Comparison of ENCODE assay signal across 22 cellular contexts in genomic region chr3:170752571-170753155, GRCh38.
DNase-seq lines count a peak whose midpoint lies in the region; ATAC-seq, FAIRE-seq and TF ChIP-seq lines count a peak whose summit lies in the region.
"Had no signal": no experiment of that assay in that cellular context is flagged by ENCODE, and none has a peak within 500 bp of the region (broad histone marks: within the 10 kb centered on the region; RNA-seq: fewer than 3 reads in every experiment).

No MANE protein-coding gene starts in this region.

- H3K4me3 Mint-ChIP-seq in natural killer cell: no peak overlapping the region
- H3K4me3 Mint-ChIP-seq: activated naive CD8-positive, alpha-beta T cell treated with anti-CD3 and anti-CD28 coated beads, Interleukin-2, amount 10 ng/mL, durations not matched to agents 7 days and 5 days; naive B cell had no signal

- peaks cover 43% of the 10 kb centered on the region for H3K4me1 ChIP-seq in PC-3 (ENCODE audit: insufficient read depth, low read length)
- peaks cover 46% of the 10 kb centered on the region for H3K4me1 ChIP-seq in keratinocyte (ENCODE audit: control insufficient read depth, extremely low read depth, insufficient read depth, low read length)
- peaks cover 0 to 56% (median 37%) of the 10 kb centered on the region in 4 donors for H3K4me1 ChIP-seq in tibial artery
- peaks cover 2 to 26% (median 15%) of the 10 kb centered on the region in 9 donors for H3K4me1 ChIP-seq in heart right ventricle

- H3K9me3 Mint-ChIP-seq in natural killer cell: no peaks in the 10 kb centered on the region
- H3K9me3 Mint-ChIP-seq: activated naive CD8-positive, alpha-beta T cell treated with anti-CD3 and anti-CD28 coated beads, Interleukin-2, amount 10 ng/mL, durations not matched to agents 7 days and 5 days had no signal

- H3K36me3 ChIP-seq in PC-3 (ENCODE audit: low read depth, low read length) (no peaks in the 10 kb centered on the region), brain microvascular endothelial cell (replicated peaks) (no peaks in the 10 kb centered on the region), keratinocyte (ENCODE audit: control insufficient read depth in 2 of 2, extremely low read depth in 1 of 2, insufficient read depth in 2 of 2, low read length in 2 of 2) (no peaks in the 10 kb centered on the region), tibial artery (no peaks in the 10 kb centered on the region), heart right ventricle (no peaks in the 10 kb centered on the region)
- H3K36me3 ChIP-seq: BLaER1, esophagus squamous epithelium, lower lobe of right lung, pancreas, stomach had no signal

- H3K79me2 ChIP-seq in PC-3 (ENCODE audit: low read length) (no peaks in the 10 kb centered on the region), keratinocyte (ENCODE audit: control insufficient read depth, insufficient read depth, low read length) (no peaks in the 10 kb centered on the region)

- H3K9me1 ChIP-seq in keratinocyte (ENCODE audit: control insufficient read depth, extremely low read depth, insufficient read depth, low read length): no peaks in the 10 kb centered on the region

- no peaks in the 10 kb centered on the region for H3K4me1 Mint-ChIP-seq in natural killer cell
- H3K4me1 Mint-ChIP-seq: activated naive CD8-positive, alpha-beta T cell treated with anti-CD3 and anti-CD28 coated beads, Interleukin-2, amount 10 ng/mL, durations not matched to agents 7 days and 5 days; naive B cell had no signal

- ATAC-seq in PC-3 (no peak), natural killer cell (no peak), heart right ventricle (no peak), Right ventricle myocardium superior (ENCODE audit: poor library complexity) (no peak)

- no peak overlapping the region for H2AFZ ChIP-seq in PC-3 (ENCODE audit: low read length)
- H2AFZ ChIP-seq in keratinocyte (ENCODE audit: control insufficient read depth, low read length): no peak overlapping the region

- dilution Hi-C loops in keratinocyte (cut with MboI; ENCODE audit: extremely low pct_ligation_motif_present, low sequenced_read_pairs): no loop called here

- TF ChIP-seq CTCF in PC-3 (conservative IDR thresholded peaks at IDR 0.05; ENCODE audit: low read depth, low read length): no peak
- no peak for TF ChIP-seq CTCF in brain microvascular endothelial cell (IDR thresholded peaks at IDR 0.05; ENCODE audit: low read depth, low read length, missing control alignments)
- no peak for TF ChIP-seq CTCF in keratinocyte (optimal IDR thresholded peaks at IDR 0.05 in 1 of 3, IDR thresholded peaks at IDR 0.05 in 1 of 3, conservative IDR thresholded peaks at IDR 0.05 in 1 of 3; ENCODE audit: extremely low read depth in 1 of 3, insufficient read depth in 2 of 3, low read length in 3 of 3)
- TF ChIP-seq CTCF in tibial artery (IDR thresholded peaks at IDR 0.05): no peak
- TF ChIP-seq CTCF in natural killer cell (IDR thresholded peaks at IDR 0.05): no peak
- no peak for TF ChIP-seq CTCF in heart right ventricle (IDR thresholded peaks at IDR 0.05)

- H4K20me1 ChIP-seq in PC-3 (ENCODE audit: low read length): no peaks in the 10 kb centered on the region
- no peaks in the 10 kb centered on the region for H4K20me1 ChIP-seq in keratinocyte (ENCODE audit: control insufficient read depth, extremely low read depth, insufficient read depth, low read length)
- H4K20me1 ChIP-seq: BLaER1 had no signal

- 88 to 90% methylated on average over 6 of the region's 6 CpGs for WGBS in heart right ventricle, 2 donors

- FAIRE-seq in keratinocyte (lab: Jason Lieb, UNC): peak; percentile 34
- FAIRE-seq: pancreas had no signal

- peak overlapping the region; percentile 47 for H3K4me2 ChIP-seq in PC-3 (ENCODE audit: low read length)
- peak overlapping the region; percentile 47 for H3K4me2 ChIP-seq in keratinocyte (ENCODE audit: control insufficient read depth, extremely low read depth, insufficient read depth, low read depth, low read length)

- POLR2A ChIA-PET in PC-3 (lab: Charles Lee; ENCODE audit: unreplicated experiment): no interaction called here

- H3F3A ChIP-seq in PC-3 (ENCODE audit: low read length, unreplicated experiment): peaks cover 10% of the 10 kb centered on the region

- H3K9me3 ChIP-seq in PC-3 (ENCODE audit: low read length) (no peaks in the 10 kb centered on the region), keratinocyte (ENCODE audit: control insufficient read depth, low read depth, low read length) (no peaks in the 10 kb centered on the region), tibial artery (no peaks in the 10 kb centered on the region), heart right ventricle (no peaks in the 10 kb centered on the region)
- H3K9me3 ChIP-seq: BLaER1, esophagus squamous epithelium, lower lobe of right lung, pancreas, stomach had no signal

- H3K36me3 Mint-ChIP-seq in natural killer cell: no peaks in the 10 kb centered on the region
- H3K36me3 Mint-ChIP-seq: activated naive CD8-positive, alpha-beta T cell treated with anti-CD3 and anti-CD28 coated beads, Interleukin-2, amount 10 ng/mL, durations not matched to agents 7 days and 5 days; naive B cell had no signal

- intact Hi-C loops in PC-3 (cut with micrococcal nuclease) (no loop called here), tibial artery (cut with DNase I; ENCODE audit: low total_unique reads) (no loop called here), natural killer cell (cut with micrococcal nuclease) (no loop called here), heart right ventricle (cut with DNase I) (no loop called here), Right ventricle myocardium superior (cut with DNase I) (no loop called here)

- peaks cover 37 to 73% of the 10 kb centered on the region in 2 donors for H3K27me3 Mint-ChIP-seq in natural killer cell (ENCODE audit: low read depth in 2 of 2)

- DNase-seq in PC-3 (no peak), brain microvascular endothelial cell (no peak), keratinocyte (ENCODE audit: low read depth, low spot score) (no peak), tibial artery (no peak), iPS-NIHi7 (ENCODE audit: extremely low spot score) (no peak), natural killer cell (no peak), heart right ventricle (no peak), Right ventricle myocardium superior (no peak)
- DNase-seq: activated CD4-positive, alpha-beta T cell treated with anti-CD3 and anti-CD28 coated beads for 1 hour; activated naive CD8-positive, alpha-beta T cell treated with anti-CD3 and anti-CD28 coated beads, Interleukin-2, amount 10 ng/mL, durations not matched to agents 7 days and 5 days; central memory CD4-positive, alpha-beta T cell; esophagus squamous epithelium; Kasumi-1; lower lobe of right lung; naive B cell; NCI-H1417; NCI-H82; pancreas; stimulated activated CD4-positive, alpha-beta T cell treated with anti-CD3 and anti-CD28 coated beads, Interleukin-4, amount 100 ng/mL, for 1 hour; stomach; T1000 had no signal

- H3K27ac Mint-ChIP-seq in natural killer cell: no peak overlapping the region
- H3K27ac Mint-ChIP-seq: activated naive CD8-positive, alpha-beta T cell treated with anti-CD3 and anti-CD28 coated beads, Interleukin-2, amount 10 ng/mL, durations not matched to agents 7 days and 5 days; naive B cell had no signal

- H3K9ac ChIP-seq in PC-3 (ENCODE audit: low read length): peak overlapping the region; percentile 28; the same call in 1 of the 2 replicates
- H3K9ac ChIP-seq in keratinocyte (ENCODE audit: control insufficient read depth, extremely low read depth, insufficient read depth, low read length): no peak overlapping the region
- H3K9ac ChIP-seq: BLaER1 had no signal

- H3K27me3 ChIP-seq in PC-3 (ENCODE audit: low read length) (no peaks in the 10 kb centered on the region), brain microvascular endothelial cell (replicated peaks) (no peaks in the 10 kb centered on the region), keratinocyte (ENCODE audit: control insufficient read depth, extremely low read depth, insufficient read depth, low read length) (no peaks in the 10 kb centered on the region), tibial artery (no peaks in the 10 kb centered on the region), heart right ventricle (peaks cover 0 to 3% (median 0%) of the 10 kb centered on the region in 7 donors)
- H3K27me3 ChIP-seq: BLaER1, esophagus squamous epithelium, pancreas, stomach had no signal

- H3K4me3 ChIP-seq in PC-3 (ENCODE audit: low read length) (no peak overlapping the region), brain microvascular endothelial cell (ENCODE audit: low read depth, low read length) (no peak overlapping the region), keratinocyte (ENCODE audit: control insufficient read depth in 2 of 3, extremely low read depth in 1 of 3, insufficient read depth in 2 of 3, low read depth in 1 of 3, low read length in 3 of 3) (no peak overlapping the region), tibial artery (no peak overlapping the region), heart right ventricle (no peak overlapping the region)
- H3K4me3 ChIP-seq: BLaER1, esophagus squamous epithelium, lower lobe of right lung, pancreas, stomach had no signal

- H3K9me2 ChIP-seq in PC-3 (replicated peaks; ENCODE audit: low read length): no peaks in the 10 kb centered on the region

- in situ Hi-C loops in brain microvascular endothelial cell (cut with HindIII; ENCODE audit: low pct_ligation_motif_present, low sequenced_read_pairs): no loop called here

- BruUV-seq in PC-3 (replicated peaks; lab: Mats Ljungman, UMichigan): no TSS peak

- H3K27ac ChIP-seq in PC-3 (ENCODE audit: low read length) (peak overlapping the region; percentile 87), brain microvascular endothelial cell (peak overlapping the region; percentile 85), keratinocyte (ENCODE audit: control insufficient read depth, insufficient read depth, low read length) (peak overlapping the region; percentile 73), tibial artery (peak overlapping the region; percentile 49 to 64), heart right ventricle (peak overlapping the region in 1 of 10 donors; percentile 10)
- H3K27ac ChIP-seq: BLaER1, lower lobe of right lung had no signal

- CTCF ChIA-PET in PC-3 (lab: Charles Lee): interaction anchor here (1.9 kb wide), 1 partner anchor 57 kb away, joined by 8 read pairs; no protein-coding TSS in a partner anchor
